Comparison of ENCODE assay signal across 8 cellular contexts in the genomic region with DNA sequence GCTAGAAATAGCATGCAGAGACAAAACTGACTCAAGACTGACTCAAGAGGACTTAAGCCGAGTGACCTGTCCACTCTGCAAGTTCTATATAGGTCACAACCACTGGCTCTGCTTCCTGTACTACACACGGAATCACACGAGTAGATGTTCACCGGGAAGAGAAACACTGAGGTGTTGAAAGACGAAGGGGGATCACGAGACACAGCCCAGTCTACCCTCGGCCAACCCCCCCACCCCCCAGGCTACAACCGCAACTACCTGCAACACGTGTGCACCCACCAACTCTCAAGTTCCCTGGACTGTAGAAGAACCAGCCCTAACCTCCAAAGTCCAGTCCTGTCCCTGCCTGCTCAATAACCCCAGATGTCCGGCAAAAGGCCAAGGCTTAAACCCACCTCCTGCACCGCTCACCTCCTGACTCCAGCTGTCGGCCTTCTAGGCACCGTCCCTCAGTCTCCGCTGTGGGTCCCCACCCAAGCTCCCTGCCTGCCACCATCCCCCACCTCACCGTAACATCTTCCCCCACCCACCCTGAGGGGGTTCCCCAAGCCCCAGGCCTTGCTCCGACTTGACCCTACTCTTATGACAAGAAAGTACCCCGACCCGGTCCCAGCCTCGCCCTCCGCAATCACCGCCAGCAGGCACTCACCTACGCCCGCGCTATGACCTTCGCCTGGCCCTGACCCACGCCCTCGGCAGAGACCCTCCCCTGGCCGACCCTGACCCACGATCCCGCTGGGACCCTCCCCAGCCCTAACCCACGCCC. TPM values are rescaled to one million over a fixed set of nuclear protein-coding genes. Genes with fewer than 3 reads are reported as not detected.
A peak's percentile ranks its signal among the peaks of the same experiment; 100 is the strongest.
DNase-seq lines count a peak whose midpoint lies in the region; ATAC-seq and TF ChIP-seq lines count a peak whose summit lies in the region.

No MANE protein-coding gene starts in this region.

- H3K27me3 ChIP-seq in gastrocnemius medialis, result no peaks in the 10 kb centered on the region

- POLR2A ChIA-PET in activated CD4-positive, alpha-beta T cell treated with anti-CD3 and anti-CD28 coated beads for 36 hours (lab: Charles Lee), result interaction anchor here (1.0 to 1.7 kb wide), 4 partner anchors 10 to 150 kb away, joined by 3 to 5 read pairs (median 4); partner anchors contain the start of gene DGKQ

- no peaks in the 10 kb centered on the region for H3K36me3 Mint-ChIP-seq in activated CD4-positive, alpha-beta T cell treated with anti-CD3 and anti-CD28 coated beads for 36 hours (ENCODE audit: low read depth)
- no peaks in the 10 kb centered on the region for H3K36me3 Mint-ChIP-seq in activated naive CD4-positive, alpha-beta T cell treated with anti-CD3 and anti-CD28 coated beads, Interleukin-2, amount 50 U/mL, for 24 hours

- H3K36me3 ChIP-seq in gastrocnemius medialis, result no peaks in the 10 kb centered on the region

- no peak for TF ChIP-seq CTCF in gastrocnemius medialis (IDR thresholded peaks at IDR 0.05 in 4 of 5, conservative IDR thresholded peaks at IDR 0.05 in 1 of 5)

- H3K4me1 ChIP-seq in gastrocnemius medialis, result peaks cover 30 to 39% of the 10 kb centered on the region in 2 donors

- H3K27ac ChIP-seq in gastrocnemius medialis, result peak overlapping the region; percentile 90 to 97 (median 94)

- H3K4me3 Mint-ChIP-seq in activated CD4-positive, alpha-beta T cell treated with anti-CD3 and anti-CD28 coated beads for 36 hours, result peak overlapping the region; percentile 87
- H3K4me3 Mint-ChIP-seq in activated naive CD4-positive, alpha-beta T cell treated with anti-CD3 and anti-CD28 coated beads, Interleukin-2, amount 50 U/mL, for 24 hours, result peak overlapping the region; percentile 92

- no peaks in the 10 kb centered on the region for H3K9me3 Mint-ChIP-seq in activated CD4-positive, alpha-beta T cell treated with anti-CD3 and anti-CD28 coated beads for 36 hours (ENCODE audit: low read depth)
- H3K9me3 Mint-ChIP-seq in activated naive CD4-positive, alpha-beta T cell treated with anti-CD3 and anti-CD28 coated beads, Interleukin-2, amount 50 U/mL, for 24 hours, result no peaks in the 10 kb centered on the region

- CTCF ChIA-PET in activated CD4-positive, alpha-beta T cell treated with anti-CD3 and anti-CD28 coated beads for 36 hours (lab: Charles Lee), result interaction anchor here (1.0 to 1.2 kb wide), 3 partner anchors 8 to 191 kb away, joined by 3 to 4 read pairs (median 4); no protein-coding TSS in a partner anchor

- peak overlapping the region; percentile 89 for H3K27ac Mint-ChIP-seq in activated CD4-positive, alpha-beta T cell treated with anti-CD3 and anti-CD28 coated beads for 36 hours
- H3K27ac Mint-ChIP-seq in activated naive CD4-positive, alpha-beta T cell treated with anti-CD3 and anti-CD28 coated beads, Interleukin-2, amount 50 U/mL, for 24 hours, result peak overlapping the region; percentile 93

- intact Hi-C loops in activated CD4-positive, alpha-beta T cell treated with anti-CD3 and anti-CD28 coated beads for 36 hours (cut with DNase I, micrococcal nuclease), result loop anchor here (5.0 kb wide), 3 partner anchors 56 to 781 kb away; partner anchors contain the start of genes IDUA (in 1 of the 2) and SLBP (in 1 of the 2)
- intact Hi-C loops in left ventricle myocardium superior (cut with micrococcal nuclease), result no loop called here
- intact Hi-C loops in gastrocnemius medialis (cut with DNase I; ENCODE audit: low total_unique reads), result loop anchor here (5.0 kb wide), 4 partner anchors 56 to 751 kb away; partner anchors contain the start of genes ATP5ME, FAM53A, IDUA and MYL5

- in situ Hi-C loops in gastrocnemius medialis (cut with MboI; ENCODE audit: low sequenced_read_pairs in 4 of 4), result no loop called here

- TF ChIP-seq POLR2A in gastrocnemius medialis (IDR thresholded peaks at IDR 0.05), result peak in 1 of 2 donors; percentile 43

- no peaks in the 10 kb centered on the region for H3K9me3 ChIP-seq in gastrocnemius medialis

- H3K27me3 Mint-ChIP-seq in activated CD4-positive, alpha-beta T cell treated with anti-CD3 and anti-CD28 coated beads for 36 hours, result no peaks in the 10 kb centered on the region
- no peaks in the 10 kb centered on the region for H3K27me3 Mint-ChIP-seq in activated naive CD4-positive, alpha-beta T cell treated with anti-CD3 and anti-CD28 coated beads, Interleukin-2, amount 50 U/mL, for 24 hours

- H3K4me3 ChIP-seq in gastrocnemius medialis, result peak overlapping the region; percentile 85 to 97 (median 96)

- no peak for ATAC-seq in activated CD4-positive, alpha-beta T cell treated with anti-CD3 and anti-CD28 coated beads for 36 hours
- ATAC-seq in left ventricle myocardium superior (peak; percentile 6), gastrocnemius medialis (peak; percentile 70 to 83)

- peak; percentile 38 for DNase-seq in activated CD4-positive, alpha-beta T cell treated with anti-CD3 and anti-CD28 coated beads for 36 hours
- DNase-seq in activated CD4-positive, alpha-beta T cell treated with anti-CD3 and anti-CD28 coated beads, Interleukin-2, amount 50 U/mL, for 4 hours, result no peak
- DNase-seq in HS-5 (ENCODE audit: low read depth) (peak; percentile 16), left ventricle myocardium superior (no peak), gastrocnemius medialis (peak; percentile 42 to 56), NCI-H1694 treated with DMSO at 0.1 percent for 48 hours (lab: John Stamatoyannopoulos, UW) (no peak), putamen (ENCODE audit: low spot score) (no peak)

- peaks cover 30% of the 10 kb centered on the region for H3K4me1 Mint-ChIP-seq in activated CD4-positive, alpha-beta T cell treated with anti-CD3 and anti-CD28 coated beads for 36 hours
- peaks cover 46% of the 10 kb centered on the region for H3K4me1 Mint-ChIP-seq in activated naive CD4-positive, alpha-beta T cell treated with anti-CD3 and anti-CD28 coated beads, Interleukin-2, amount 50 U/mL, for 24 hours

RNA-seq across cellular contexts. Expression of gene GAK, which starts 0.7 kb away (rescaled TPM):
- 10 to 100 TPM; 82.9 to 88.0 TPM for total RNA-seq in activated CD4-positive, alpha-beta T cell treated with anti-CD3 and anti-CD28 coated beads for 36 hours
- total RNA-seq in left ventricle myocardium superior, result 29.7 TPM
- 10 to 100 TPM; 34.9 to 48.3 (median 44.5) TPM for total RNA-seq in gastrocnemius medialis

RNA-seq across cellular contexts. Expression of gene TMEM175, which starts 0.9 kb away (rescaled TPM):
- 10 to 100 TPM; 15.2 to 17.3 TPM for total RNA-seq in activated CD4-positive, alpha-beta T cell treated with anti-CD3 and anti-CD28 coated beads for 36 hours
- 19.8 TPM for total RNA-seq in left ventricle myocardium superior
- 10 to 100 TPM; 15.3 to 29.6 (median 20.8) TPM for total RNA-seq in gastrocnemius medialis

RNA-seq across cellular contexts. Expression of gene DGKQ, which starts 42.0 kb away (rescaled TPM):
- 10 to 100 TPM in 1 of 2 experiments, 1 to 10 TPM in 1; 9.3 to 11.3 TPM for total RNA-seq in activated CD4-positive, alpha-beta T cell treated with anti-CD3 and anti-CD28 coated beads for 36 hours
- total RNA-seq in left ventricle myocardium superior (3.6 TPM), gastrocnemius medialis (1 to 10 TPM; 3.2 to 5.2 (median 4.5) TPM)

RNA-seq across cellular contexts. Expression of gene IDUA, which starts 55.5 kb away (rescaled TPM):
- total RNA-seq in activated CD4-positive, alpha-beta T cell treated with anti-CD3 and anti-CD28 coated beads for 36 hours, result 1 to 10 TPM; 6.4 to 9.0 TPM
- total RNA-seq in left ventricle myocardium superior (8.7 TPM), gastrocnemius medialis (10 to 100 TPM in 1 of 4 donors, 1 to 10 TPM in 2, under 1 TPM in 1; 0.12 to 10.8 (median 2.4) TPM)

Comparison
In these comparisons a context has a peak if more than half of its experiments do, and no peak if none do; other contexts are left out.
1. DNase-seq: peak in activated CD4-positive, alpha-beta T cell treated with anti-CD3 and anti-CD28 coated beads for 36 hours (single experiment), HS-5 (single experiment) and gastrocnemius medialis (2 of 2); none in activated CD4-positive, alpha-beta T cell treated with anti-CD3 and anti-CD28 coated beads, Interleukin-2, amount 50 U/mL, for 4 hours (0 of 2), left ventricle myocardium superior (single experiment), NCI-H1694 treated with DMSO at 0.1 percent for 48 hours (single experiment) and putamen (single experiment).